ENCODE assay signal across 8 cellular contexts in the genomic region with DNA sequence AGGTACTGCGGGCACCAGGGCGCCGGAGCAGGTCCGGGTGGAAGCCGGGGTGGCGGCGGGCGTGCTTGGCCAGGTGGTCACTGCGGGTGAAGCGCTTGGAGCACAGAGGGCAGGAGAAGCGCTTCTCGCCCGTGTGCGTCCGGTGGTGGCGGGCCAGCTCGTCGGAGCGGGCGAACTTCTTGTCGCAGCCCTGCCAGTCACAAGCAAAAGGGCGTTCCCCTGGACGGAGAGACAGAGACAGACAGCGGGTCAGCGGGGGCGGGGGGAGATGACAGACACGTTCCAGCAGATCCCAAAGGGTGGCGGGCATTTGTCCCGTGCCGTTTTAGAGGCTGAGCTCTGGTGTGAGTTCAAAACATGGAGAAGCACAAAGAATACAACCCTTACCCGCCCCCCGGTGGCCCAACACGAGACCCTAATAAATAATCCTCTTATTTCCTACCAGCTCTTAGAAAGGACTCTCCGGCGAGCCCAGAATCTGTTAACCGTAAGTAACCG. TPM values are rescaled to one million over a fixed set of nuclear protein-coding genes. Genes with fewer than 3 reads are reported as not detected.
DNase-seq lines count a peak whose midpoint lies in the region; ATAC-seq and TF ChIP-seq lines count a peak whose summit lies in the region.

No MANE protein-coding gene starts in this region.

- intact Hi-C loops in testis (cut with DNase I; ENCODE audit: low total_unique reads) = no loop called here
- intact Hi-C loops in ovary (cut with DNase I) = no loop called here

- 77 to 88% methylated on average over 27 to 37 of the region's 37 CpGs for WGBS in testis, 2 donors
- WGBS in ovary, 3 donors = 86 to 88% (median 87%) methylated on average over 37 of the region's 37 CpGs

- no peaks in the 10 kb centered on the region for H3K36me3 ChIP-seq in testis (ENCODE audit: low read depth, missing control alignments)
- no peaks in the 10 kb centered on the region for H3K36me3 ChIP-seq in ovary

- TF ChIP-seq CTCF in testis (IDR thresholded peaks at IDR 0.05) (no peak), ovary (IDR thresholded peaks at IDR 0.05) (no peak)

- H3K36me3 Mint-ChIP-seq in T-helper 2 cell treated with Interferon-gamma antibody and Interleukin-4, amounts not matched to agents 5 μg/mL and 100 μg/mL, for 36 hours (ENCODE audit: low read depth) = peaks cover 8% of the 10 kb centered on the region
- peaks cover 7% of the 10 kb centered on the region for H3K36me3 Mint-ChIP-seq in activated naive CD8-positive, alpha-beta T cell treated with anti-CD3 and anti-CD28 coated beads for 36 hours
- H3K36me3 Mint-ChIP-seq in immature natural killer cell = no peaks in the 10 kb centered on the region

- H3K9me3 ChIP-seq in testis = no peaks in the 10 kb centered on the region
- no peaks in the 10 kb centered on the region for H3K9me3 ChIP-seq in ovary

- H3K27ac ChIP-seq in testis = peak overlapping the region; percentile 44 to 48
- no peak overlapping the region for H3K27ac ChIP-seq in ovary

- no peak for ATAC-seq in GM21515 (IDR thresholded peaks at IDR 0.05; ENCODE audit: unreplicated experiment)

- peak overlapping the region; percentile 92 for H3K27ac Mint-ChIP-seq in T-helper 2 cell treated with Interferon-gamma antibody and Interleukin-4, amounts not matched to agents 5 μg/mL and 100 μg/mL, for 36 hours
- H3K27ac Mint-ChIP-seq in activated naive CD8-positive, alpha-beta T cell treated with anti-CD3 and anti-CD28 coated beads for 36 hours = peak overlapping the region; percentile 77
- H3K27ac Mint-ChIP-seq in immature natural killer cell = peak overlapping the region in 4 of 6 donors; percentile 74 to 91 (median 80)

- TF ChIP-seq POLR2A in testis (IDR thresholded peaks at IDR 0.05) = no peak
- TF ChIP-seq POLR2A in ovary (IDR thresholded peaks at IDR 0.05) = no peak

- no peak overlapping the region for H3K4me3 ChIP-seq in testis
- no peak overlapping the region for H3K4me3 ChIP-seq in ovary

- H3K4me1 Mint-ChIP-seq in T-helper 2 cell treated with Interferon-gamma antibody and Interleukin-4, amounts not matched to agents 5 μg/mL and 100 μg/mL, for 36 hours (ENCODE audit: low read depth) = peaks cover 24% of the 10 kb centered on the region
- H3K4me1 Mint-ChIP-seq in activated naive CD8-positive, alpha-beta T cell treated with anti-CD3 and anti-CD28 coated beads for 36 hours = peaks cover 40% of the 10 kb centered on the region
- peaks cover 28 to 51% of the 10 kb centered on the region in 2 donors for H3K4me1 Mint-ChIP-seq in immature natural killer cell

- H3K4me1 ChIP-seq in testis (peaks cover 59% of the 10 kb centered on the region), ovary (ENCODE audit: insufficient read depth) (peaks cover 16% of the 10 kb centered on the region)

- no peaks in the 10 kb centered on the region for H3K27me3 Mint-ChIP-seq in T-helper 2 cell treated with Interferon-gamma antibody and Interleukin-4, amounts not matched to agents 5 μg/mL and 100 μg/mL, for 36 hours (ENCODE audit: low read depth)
- H3K27me3 Mint-ChIP-seq in activated naive CD8-positive, alpha-beta T cell treated with anti-CD3 and anti-CD28 coated beads for 36 hours = no peaks in the 10 kb centered on the region
- peaks cover 6 to 47% (median 18%) of the 10 kb centered on the region in 3 donors for H3K27me3 Mint-ChIP-seq in immature natural killer cell (ENCODE audit: low read depth in 3 of 3)

- no peak for TF ChIP-seq EP300 in ovary (IDR thresholded peaks at IDR 0.05)

- no peaks in the 10 kb centered on the region for H3K9me3 Mint-ChIP-seq in T-helper 2 cell treated with Interferon-gamma antibody and Interleukin-4, amounts not matched to agents 5 μg/mL and 100 μg/mL, for 36 hours
- no peaks in the 10 kb centered on the region for H3K9me3 Mint-ChIP-seq in activated naive CD8-positive, alpha-beta T cell treated with anti-CD3 and anti-CD28 coated beads for 36 hours
- H3K9me3 Mint-ChIP-seq in immature natural killer cell = no peaks in the 10 kb centered on the region

- no peak for DNase-seq in T-helper 2 cell treated with Interferon-gamma antibody and Interleukin-4, amounts not matched to agents 5 μg/mL and 100 μg/mL, for 36 hours (ENCODE audit: low spot score)
- DNase-seq in T-helper 2 cell (no peak), immature natural killer cell (no peak), testis (no peak), NCI-H1930 (lab: John Stamatoyannopoulos, UW) (no peak), ovary (no peak)
- no peak for DNase-seq in activated naive CD8-positive, alpha-beta T cell treated with anti-CD3 and anti-CD28 coated beads for 36 hours

- peak overlapping the region; percentile 83 for H3K4me3 Mint-ChIP-seq in T-helper 2 cell treated with Interferon-gamma antibody and Interleukin-4, amounts not matched to agents 5 μg/mL and 100 μg/mL, for 36 hours
- H3K4me3 Mint-ChIP-seq in activated naive CD8-positive, alpha-beta T cell treated with anti-CD3 and anti-CD28 coated beads for 36 hours = no peak overlapping the region
- H3K4me3 Mint-ChIP-seq in immature natural killer cell = peak overlapping the region in 3 of 5 donors; percentile 38 to 68 (median 49)

- H3K27me3 ChIP-seq in testis (no peaks in the 10 kb centered on the region), ovary (no peaks in the 10 kb centered on the region)

RNA-seq across cellular contexts. Expression of gene REXO1, which starts 6.3 kb away (rescaled TPM):
- total RNA-seq in activated naive CD8-positive, alpha-beta T cell treated with anti-CD3 and anti-CD28 coated beads for 36 hours = 10 to 100 TPM; 53.1 to 54.2 TPM
- 10 to 100 TPM in 1 of 3 donors, 1 to 10 TPM in 1, under 1 TPM in 1; 0.63 to 13.0 (median 4.5) TPM for polyA plus RNA-seq in immature natural killer cell
- 100 to 1,000 TPM; 149 to 200 TPM for total RNA-seq in testis
- 104 TPM for polyA plus RNA-seq in testis (ENCODE audit: insufficient read depth, low read depth, low replicate concordance)
- total RNA-seq in ovary = 10 to 100 TPM; 14.9 to 46.7 (median 30.4) TPM
- polyA plus RNA-seq in ovary = 10 to 100 TPM in 1 of 2 donors, 1 to 10 TPM in 1; 4.8 to 21.5 TPM

RNA-seq across cellular contexts. Expression of gene KLF16, which starts 8.8 kb away (rescaled TPM):
- total RNA-seq in activated naive CD8-positive, alpha-beta T cell treated with anti-CD3 and anti-CD28 coated beads for 36 hours = 10 to 100 TPM; 37.9 to 39.0 TPM
- under 1 TPM; 0.12 to 0.55 (median 0.49) TPM for polyA plus RNA-seq in immature natural killer cell
- 10 to 100 TPM; 14.7 to 26.5 TPM for total RNA-seq in testis
- 13.3 TPM for polyA plus RNA-seq in testis (ENCODE audit: insufficient read depth, low read depth, low replicate concordance)
- total RNA-seq in ovary = 10 to 100 TPM in 6 of 7 donors, 1 to 10 TPM in 1; 4.2 to 26.6 (median 14.4) TPM
- 1 to 10 TPM in 1 of 2 donors, under 1 TPM in 1; 0.63 to 5.4 TPM for polyA plus RNA-seq in ovary

RNA-seq across cellular contexts. Expression of gene ABHD17A, which starts 30.7 kb away (rescaled TPM):
- 100 to 1,000 TPM in 1 of 2 experiments, 10 to 100 TPM in 1; 98.7 to 106 TPM for total RNA-seq in activated naive CD8-positive, alpha-beta T cell treated with anti-CD3 and anti-CD28 coated beads for 36 hours
- 100 to 1,000 TPM; 652 to 783 (median 741) TPM for polyA plus RNA-seq in immature natural killer cell
- 100 to 1,000 TPM; 127 to 140 TPM for total RNA-seq in testis
- 51.1 TPM for polyA plus RNA-seq in testis (ENCODE audit: insufficient read depth, low read depth, low replicate concordance)
- total RNA-seq in ovary = 10 to 100 TPM; 54.2 to 87.3 (median 65.4) TPM
- 10 to 100 TPM in 1 of 2 donors, under 1 TPM in 1; 0.57 to 65.6 TPM for polyA plus RNA-seq in ovary

RNA-seq across cellular contexts. Expression of gene ATP8B3, which starts 42.5 kb away (rescaled TPM):
- total RNA-seq in activated naive CD8-positive, alpha-beta T cell treated with anti-CD3 and anti-CD28 coated beads for 36 hours = 1 to 10 TPM; 2.3 to 2.7 TPM
- polyA plus RNA-seq in immature natural killer cell = 1 to 10 TPM; 1.7 to 3.3 (median 3.1) TPM
- total RNA-seq in testis = 10 to 100 TPM; 33.2 to 38.0 TPM
- 84.2 TPM for polyA plus RNA-seq in testis (ENCODE audit: insufficient read depth, low read depth, low replicate concordance)
- total RNA-seq in ovary = 1 to 10 TPM in 5 of 7 donors, under 1 TPM in 2; 0.72 to 3.2 (median 2.1) TPM
- 1 to 10 TPM in 1 of 2 donors, under 1 TPM in 1; 0.91 to 1.5 TPM for polyA plus RNA-seq in ovary

RNA-seq across cellular contexts. Expression of gene ADAT3, which starts 50.6 kb away (rescaled TPM):
- 1 to 10 TPM; 5.7 to 5.9 TPM for total RNA-seq in activated naive CD8-positive, alpha-beta T cell treated with anti-CD3 and anti-CD28 coated beads for 36 hours
- polyA plus RNA-seq in immature natural killer cell (10 to 100 TPM in 1 of 3 donors, 1 to 10 TPM in 2; 2.1 to 10.0 (median 4.3) TPM), testis (ENCODE audit: insufficient read depth, low read depth, low replicate concordance) (1.1 TPM), ovary (1 to 10 TPM in 1 of 2 donors, not detected in 1; 2.3 TPM)
- total RNA-seq in testis (10 to 100 TPM; 10.6 to 16.7 TPM), ovary (10 to 100 TPM in 1 of 7 donors, 1 to 10 TPM in 6; 2.6 to 13.7 (median 4.6) TPM)

Comparison
In these comparisons a context has a peak if more than half of its experiments do, and no peak if none do; other contexts are left out.
1. H3K27ac ChIP-seq: peak in testis (2 of 2); none in ovary (0 of 2).
2. Peak in every context shown above with its lines, with median percentiles within 50 percentile points of each other: H3K27ac Mint-ChIP-seq.